ENCODE assay signal across 14 cellular contexts in genomic region chrX:124010157-124010556, GRCh38. TPM values are rescaled to one million over a fixed set of nuclear protein-coding genes. Genes with fewer than 3 reads are reported as not detected.
DNase-seq lines count a peak whose midpoint lies in the region; ATAC-seq, FAIRE-seq and TF ChIP-seq lines count a peak whose summit lies in the region.
"Had no signal": no experiment of that assay in that cellular context is flagged by ENCODE, and none has a peak within 500 bp of the region (broad histone marks: within the 10 kb centered on the region; RNA-seq: fewer than 3 reads in every experiment).

No MANE protein-coding gene starts in this region.

- POLR2A ChIA-PET in activated CD4-positive, alpha-beta memory T cell treated with anti-CD3 and anti-CD28 coated beads for 36 hours (lab: Charles Lee), result interaction anchor here (0.6 to 0.7 kb wide), 3 partner anchors 18 to 47 kb away, joined by 3 read pairs; no protein-coding TSS in a partner anchor
- POLR2A ChIA-PET in activated CD4-positive, alpha-beta memory T cell treated with anti-CD3 and anti-CD28 coated beads, Interleukin-2, amount 10 ng/mL, durations not matched to agents 7 days and 5 days (lab: Charles Lee), result no interaction called here

- intact Hi-C loops in activated CD4-positive, alpha-beta memory T cell treated with anti-CD3 and anti-CD28 coated beads for 36 hours (cut with micrococcal nuclease), result loop anchor here (1.0 to 10.0 kb wide), 3 partner anchors 47 to 175 kb away; no protein-coding TSS in a partner anchor
- intact Hi-C loops in lower leg skin (cut with DNase I; ENCODE audit: low total_unique reads), result no loop called here

- peak overlapping the region; percentile 16 for H3K4me3 Mint-ChIP-seq in activated CD4-positive, alpha-beta memory T cell treated with anti-CD3 and anti-CD28 coated beads for 36 hours
- H3K4me3 Mint-ChIP-seq in activated CD4-positive, alpha-beta memory T cell treated with anti-CD3 and anti-CD28 coated beads, Interleukin-2, amount 10 ng/mL, durations not matched to agents 7 days and 5 days, result no peak overlapping the region

- no peak for DNase-seq in activated CD4-positive, alpha-beta memory T cell treated with anti-CD3 and anti-CD28 coated beads for 36 hours
- no peak for DNase-seq in activated CD4-positive, alpha-beta memory T cell treated with anti-CD3 and anti-CD28 coated beads, Interleukin-2, amount 10 ng/mL, durations not matched to agents 7 days and 5 days
- DNase-seq in RPMI7951 (ENCODE audit: low read depth) (peak; percentile 65), NCI-H2107 treated with DMSO at 0.1 percent for 48 hours (lab: John Stamatoyannopoulos, UW; ENCODE audit: unreplicated experiment) (no peak), lower leg skin (ENCODE audit: low spot score in 2 of 2) (no peak), HTR-8/SVneo (ENCODE audit: insufficient read length, low spot score) (no peak)
- DNase-seq: activated effector memory CD4-positive, alpha-beta T cell treated with Interleukin-2 at 50 U/mL for 16 hours; hypothalamus; NCI-H524 treated with DMSO at 0.1 percent for 48 hours; stomach had no signal

- TF ChIP-seq CTCF in neutrophil (IDR thresholded peaks at IDR 0.05) (no peak), lower leg skin (IDR thresholded peaks at IDR 0.05) (no peak)

- peak overlapping the region; percentile 40 for H3K27ac Mint-ChIP-seq in activated CD4-positive, alpha-beta memory T cell treated with anti-CD3 and anti-CD28 coated beads for 36 hours
- no peak overlapping the region for H3K27ac Mint-ChIP-seq in activated CD4-positive, alpha-beta memory T cell treated with anti-CD3 and anti-CD28 coated beads, Interleukin-2, amount 10 ng/mL, durations not matched to agents 7 days and 5 days

- H3K9me3 Mint-ChIP-seq in activated CD4-positive, alpha-beta memory T cell treated with anti-CD3 and anti-CD28 coated beads for 36 hours, result no peaks in the 10 kb centered on the region
- H3K9me3 Mint-ChIP-seq in activated CD4-positive, alpha-beta memory T cell treated with anti-CD3 and anti-CD28 coated beads, Interleukin-2, amount 10 ng/mL, durations not matched to agents 7 days and 5 days, result no peaks in the 10 kb centered on the region

- no peaks in the 10 kb centered on the region for H3K27me3 ChIP-seq in neutrophil
- H3K27me3 ChIP-seq: stomach had no signal

- peaks cover 54 to 60% of the 10 kb centered on the region in 2 experiments for H3K4me1 ChIP-seq in neutrophil (ENCODE audit: control insufficient read depth in 1 of 2, insufficient read depth in 1 of 2, low read depth in 1 of 2, low read length in 1 of 2)
- H3K4me1 ChIP-seq: A549 had no signal

- peak overlapping the region; percentile 54 for H3K27ac ChIP-seq in neutrophil
- H3K27ac ChIP-seq: A549, stomach had no signal

- CTCF ChIA-PET in activated CD4-positive, alpha-beta memory T cell treated with anti-CD3 and anti-CD28 coated beads for 36 hours (lab: Charles Lee), result interaction anchor here (1.0 kb wide), 1 partner anchor 9 kb away, joined by 3 read pairs; no protein-coding TSS in a partner anchor
- CTCF ChIA-PET in activated CD4-positive, alpha-beta memory T cell treated with anti-CD3 and anti-CD28 coated beads, Interleukin-2, amount 10 ng/mL, durations not matched to agents 7 days and 5 days (lab: Charles Lee), result interaction anchor here (0.5 kb wide), 1 partner anchor 65 kb away, joined by 3 read pairs; no protein-coding TSS in a partner anchor

- no peaks in the 10 kb centered on the region for H3K36me3 ChIP-seq in neutrophil
- H3K36me3 ChIP-seq: stomach had no signal

- peak; percentile 48 for ATAC-seq in HG02623 (IDR thresholded peaks at IDR 0.05; ENCODE audit: unreplicated experiment)
- ATAC-seq: A549, K562 had no signal

- H3K4me3 ChIP-seq in neutrophil (ENCODE audit: low read depth in 1 of 2, low read length in 1 of 2) (no peak overlapping the region), lower leg skin (ENCODE audit: low read depth, poor library complexity, severe bottlenecking) (no peak overlapping the region)
- H3K4me3 ChIP-seq: A549, K562, stomach had no signal

- H3K36me3 Mint-ChIP-seq in activated CD4-positive, alpha-beta memory T cell treated with anti-CD3 and anti-CD28 coated beads for 36 hours, result no peaks in the 10 kb centered on the region
- H3K36me3 Mint-ChIP-seq in activated CD4-positive, alpha-beta memory T cell treated with anti-CD3 and anti-CD28 coated beads, Interleukin-2, amount 10 ng/mL, durations not matched to agents 7 days and 5 days (ENCODE audit: low read depth), result peaks cover 6% of the 10 kb centered on the region

- WGBS in lower leg skin, 2 donors, result 62 to 66% methylated on average over 3 of the region's 3 CpGs

- no peak for TF ChIP-seq POLR2A in lower leg skin (IDR thresholded peaks at IDR 0.05)

- peaks cover 65% of the 10 kb centered on the region for H3K4me1 Mint-ChIP-seq in activated CD4-positive, alpha-beta memory T cell treated with anti-CD3 and anti-CD28 coated beads for 36 hours (ENCODE audit: low read depth)
- H3K4me1 Mint-ChIP-seq in activated CD4-positive, alpha-beta memory T cell treated with anti-CD3 and anti-CD28 coated beads, Interleukin-2, amount 10 ng/mL, durations not matched to agents 7 days and 5 days, result peaks cover 40% of the 10 kb centered on the region

- no peak for FAIRE-seq in HTR-8/SVneo (lab: Jason Lieb, UNC)
- FAIRE-seq: K562 had no signal

- H3K27me3 Mint-ChIP-seq in activated CD4-positive, alpha-beta memory T cell treated with anti-CD3 and anti-CD28 coated beads for 36 hours, result no peaks in the 10 kb centered on the region
- no peaks in the 10 kb centered on the region for H3K27me3 Mint-ChIP-seq in activated CD4-positive, alpha-beta memory T cell treated with anti-CD3 and anti-CD28 coated beads, Interleukin-2, amount 10 ng/mL, durations not matched to agents 7 days and 5 days

- no peaks in the 10 kb centered on the region for H3K9me3 ChIP-seq in neutrophil
- H3K9me3 ChIP-seq: A549, stomach had no signal

RNA-seq across cellular contexts. Expression of gene STAG2, which starts 48.7 kb away (rescaled TPM):
- total RNA-seq in activated CD4-positive, alpha-beta memory T cell treated with anti-CD3 and anti-CD28 coated beads for 36 hours, result 10 to 100 TPM; 86.3 to 90.1 TPM
- 10 to 100 TPM; 87.8 to 89.6 TPM for total RNA-seq in activated CD4-positive, alpha-beta memory T cell treated with anti-CD3 and anti-CD28 coated beads, Interleukin-2, amount 10 ng/mL, durations not matched to agents 7 days and 5 days
- 53.1 and 58.0 TPM in 2 replicates for total RNA-seq in RPMI7951 (2014; rRNA removed; shearing (Covaris generic))
- total RNA-seq in lower leg skin, result 10 to 100 TPM; 54.6 to 89.3 (median 63.6) TPM
